8 cellular contexts compared by ENCODE assay signal in genomic region chr10:75230600-75231038, GRCh38. TPM values are rescaled to one million over a fixed set of nuclear protein-coding genes. Genes with fewer than 3 reads are reported as not detected.
A peak's percentile ranks its signal among the peaks of the same experiment; 100 is the strongest.
DNase-seq lines count a peak whose midpoint lies in the region; ATAC-seq and TF ChIP-seq lines count a peak whose summit lies in the region.

No MANE protein-coding gene starts in this region.

- H3K27me3 Mint-ChIP-seq in dendritic cell treated with granulocyte-macrophage colony-stimulating factor and Interleukin-4, amounts not matched to agents 40 ng/mL and 50 ng/mL, for 4 days = no peaks in the 10 kb centered on the region

- H3K4me3 ChIP-seq in lower lobe of right lung = no peak overlapping the region

- no peak overlapping the region for H3K27ac ChIP-seq in lower lobe of right lung

- peaks cover 37% of the 10 kb centered on the region for H3K4me1 Mint-ChIP-seq in dendritic cell treated with granulocyte-macrophage colony-stimulating factor and Interleukin-4, amounts not matched to agents 40 ng/mL and 50 ng/mL, for 4 days (ENCODE audit: low read depth)

- no peaks in the 10 kb centered on the region for H3K27me3 ChIP-seq in lower lobe of right lung (ENCODE audit: low read depth)

- H3K27ac Mint-ChIP-seq in dendritic cell treated with granulocyte-macrophage colony-stimulating factor and Interleukin-4, amounts not matched to agents 40 ng/mL and 50 ng/mL, for 4 days = peak overlapping the region; percentile 56

- peaks cover 80% of the 10 kb centered on the region for H3K36me3 Mint-ChIP-seq in dendritic cell treated with granulocyte-macrophage colony-stimulating factor and Interleukin-4, amounts not matched to agents 40 ng/mL and 50 ng/mL, for 4 days (ENCODE audit: low read depth)

- intact Hi-C loops in dendritic cell treated with granulocyte-macrophage colony-stimulating factor and Interleukin-4, amounts not matched to agents 40 ng/mL and 50 ng/mL, for 4 days (cut with micrococcal nuclease) = loop anchor here (2.0 to 10.0 kb wide), 2 partner anchors 42 to 966 kb away; no protein-coding TSS in a partner anchor
- intact Hi-C loops in lower lobe of right lung (cut with DNase I) = no loop called here

- H3K4me1 ChIP-seq in lower lobe of right lung = peaks cover 45% of the 10 kb centered on the region

- no peak overlapping the region for H3K4me3 Mint-ChIP-seq in dendritic cell treated with granulocyte-macrophage colony-stimulating factor and Interleukin-4, amounts not matched to agents 40 ng/mL and 50 ng/mL, for 4 days

- peaks cover 62% of the 10 kb centered on the region for H3K36me3 ChIP-seq in lower lobe of right lung

- TF ChIP-seq CTCF in lower lobe of right lung (IDR thresholded peaks at IDR 0.05) = peak; percentile 94

- H3K9me3 ChIP-seq in lower lobe of right lung = no peaks in the 10 kb centered on the region

- H3K9me3 Mint-ChIP-seq in dendritic cell treated with granulocyte-macrophage colony-stimulating factor and Interleukin-4, amounts not matched to agents 40 ng/mL and 50 ng/mL, for 4 days = no peaks in the 10 kb centered on the region

- DNase-seq in AG08395 (ENCODE audit: low spot score) (peak; percentile 84), NCI-H69 (lab: John Stamatoyannopoulos, UW) (peak; percentile 77), lower lobe of right lung (peak; percentile 95)
- peak; percentile 97 for DNase-seq in activated CD4-positive, alpha-beta T cell treated with anti-CD3 and anti-CD28 coated beads, Interleukin-2, amount 50 U/mL, for 1 hour
- DNase-seq in stimulated activated CD8-positive, alpha-beta memory T cell treated with anti-CD3 and anti-CD28 coated beads, Interleukin-12 subunit alpha, Interleukin-12 subunit beta, amount 100 ng/mL, for 4 hours (ENCODE audit: low read depth) = peak; percentile 77

- ATAC-seq in GM18861 (IDR thresholded peaks at IDR 0.05; ENCODE audit: unreplicated experiment) (peak; percentile 45), HG03354 (IDR thresholded peaks at IDR 0.05; ENCODE audit: poor library complexity, severe bottlenecking, unreplicated experiment) (peak; percentile 37), lower lobe of right lung (peak; percentile 34 to 40)

RNA-seq across cellular contexts. Expression of gene COMTD1, which starts 5.1 kb away (rescaled TPM):
- 18.3 TPM for total RNA-seq in lower lobe of right lung

RNA-seq across cellular contexts. Expression of gene VDAC2, which starts 20.0 kb away (rescaled TPM):
- 120 TPM for total RNA-seq in lower lobe of right lung
